15 cellular contexts compared by ENCODE assay signal in genomic region chr17:81304196-81305015, GRCh38. TPM values are rescaled to one million over a fixed set of nuclear protein-coding genes. Genes with fewer than 3 reads are reported as not detected.
A peak's percentile ranks its signal among the peaks of the same experiment; 100 is the strongest.
DNase-seq lines count a peak whose midpoint lies in the region; ATAC-seq, FAIRE-seq and TF ChIP-seq lines count a peak whose summit lies in the region.
"Had no signal": no experiment of that assay in that cellular context is flagged by ENCODE, and none has a peak within 500 bp of the region (broad histone marks: within the 10 kb centered on the region; RNA-seq: fewer than 3 reads in every experiment).

No MANE protein-coding gene starts in this region.

- H4K20me1 ChIP-seq in HCT116 (ENCODE audit: insufficient read depth), result no peaks in the 10 kb centered on the region
- no peaks in the 10 kb centered on the region for H4K20me1 ChIP-seq in K562 (replicated peaks; ENCODE audit: control insufficient read depth, insufficient read depth, low read length)
- no peaks in the 10 kb centered on the region for H4K20me1 ChIP-seq in HepG2 (ENCODE audit: insufficient read depth, low read length)

- H3K14ac ChIP-seq in trophoblast cell (ENCODE audit: low read length), result no peak overlapping the region

- no peak overlapping the region for H4K8ac ChIP-seq in trophoblast cell (ENCODE audit: low read depth, low read length)

- no peak overlapping the region for H3K18ac ChIP-seq in trophoblast cell (ENCODE audit: low read length)

- 76% methylated on average over 32 of the region's 39 CpGs for WGBS in K562 (ENCODE audit: insufficient coverage, low coverage, missing lambda C conversion rate)
- WGBS in HepG2 (ENCODE audit: low lambda C conversion rate), result 67% methylated on average over 25 of the region's 39 CpGs
- no CpG with 5 or more reads among the region's 39 CpGs for WGBS in trophoblast cell (ENCODE audit: extremely low coverage, insufficient coverage, insufficient read length)

- H2AFZ ChIP-seq in HCT116 (ENCODE audit: low read depth, low read length, poor library complexity, severe bottlenecking) (no peak overlapping the region), K562 (ENCODE audit: low read depth, low read length) (no peak overlapping the region), HepG2 (ENCODE audit: low read length) (no peak overlapping the region), trophoblast cell (ENCODE audit: insufficient read depth, low read length, poor library complexity) (no peak overlapping the region)

- H3K36me3 ChIP-seq in HCT116 (ENCODE audit: control insufficient read depth in 1 of 2, insufficient read depth in 2 of 2, low read length in 2 of 2), result no peaks in the 10 kb centered on the region
- H3K36me3 ChIP-seq in K562 (ENCODE audit: control insufficient read depth, insufficient read depth, low read length), result no peaks in the 10 kb centered on the region
- H3K36me3 ChIP-seq in HepG2 (replicated peaks in 1 of 2; ENCODE audit: control insufficient read depth in 1 of 2, insufficient read depth in 2 of 2, low read length in 2 of 2), result no peaks in the 10 kb centered on the region
- H3K36me3 ChIP-seq in trophoblast cell (ENCODE audit: control insufficient read depth in 1 of 2, insufficient read depth in 2 of 2, low read length in 2 of 2), result no peaks in the 10 kb centered on the region
- no peaks in the 10 kb centered on the region for H3K36me3 ChIP-seq in breast epithelium

- no peak overlapping the region for H2AK5ac ChIP-seq in trophoblast cell (ENCODE audit: low read length)

- no peak overlapping the region for H3K23ac ChIP-seq in trophoblast cell (ENCODE audit: low read length)

- peak overlapping the region; percentile 28 for H2BK12ac ChIP-seq in trophoblast cell (ENCODE audit: low read length)

- no peak overlapping the region for H4K12ac ChIP-seq in trophoblast cell (ENCODE audit: low read depth, low read length)

- H4K91ac ChIP-seq in trophoblast cell (ENCODE audit: low read depth, low read length), result peak overlapping the region; percentile 10

- H3K4me3 ChIP-seq in HCT116 (replicated peaks in 1 of 2; ENCODE audit: low read depth in 1 of 2, low read length in 2 of 2) (no peak overlapping the region), K562 (no peak overlapping the region), HepG2 (replicated peaks in 1 of 3; ENCODE audit: insufficient read depth in 1 of 3, low read depth in 2 of 3, low read length in 3 of 3) (no peak overlapping the region), trophoblast cell (ENCODE audit: low read depth, low read length) (no peak overlapping the region), breast epithelium (no peak overlapping the region)
- H3K4me3 ChIP-seq: A549, GM12878 had no signal

- no peak overlapping the region for H3K4ac ChIP-seq in trophoblast cell (ENCODE audit: low read depth, low read length)

- no peak for TF ChIP-seq RAD21 in HCT116 (IDR thresholded peaks at IDR 0.05; ENCODE audit: low read depth)
- TF ChIP-seq RAD21 in K562 (CRISPR knock-in tag; conservative IDR thresholded peaks at IDR 0.05 in 1 of 2, IDR thresholded peaks at IDR 0.05 in 1 of 2), result no peak
- TF ChIP-seq RAD21 in HepG2 (CRISPR knock-in tag; IDR thresholded peaks at IDR 0.05), result no peak

- no peak for TF ChIP-seq EP300 in K562 (IDR thresholded peaks at IDR 0.05; ENCODE audit: low read length)
- TF ChIP-seq EP300 in HepG2 (IDR thresholded peaks at IDR 0.05; ENCODE audit: low read depth in 2 of 2, low read length in 2 of 2), result no peak
- no peak for TF ChIP-seq EP300 in HepG2 (CRISPR knock-in tag; IDR thresholded peaks at IDR 0.05; ENCODE audit: borderline replicate concordance)

- in situ Hi-C loops in K562 (cut with MboI) (no loop called here), HepG2 (cut with HindIII; ENCODE audit: extremely low pct_ligation_motif_present, low pct_unique_long_range_greater_than_20kb) (loop anchor here (5.0 kb wide), 2 partner anchors 93 to 178 kb away; partner anchors contain the start of gene BAHCC1)

- no peak overlapping the region for H2BK120ac ChIP-seq in trophoblast cell (ENCODE audit: insufficient read depth, low read length, poor library complexity)

- H3K79me2 ChIP-seq in HCT116 (ENCODE audit: insufficient read depth, low read length), result no peaks in the 10 kb centered on the region; the same call in 1 of the 2 replicates
- H3K79me2 ChIP-seq in K562 (ENCODE audit: control insufficient read depth, insufficient read depth, low read length), result no peaks in the 10 kb centered on the region; the same call in 2 of the 3 replicates
- H3K79me2 ChIP-seq in HepG2 (ENCODE audit: insufficient read depth, low read length), result no peaks in the 10 kb centered on the region
- no peaks in the 10 kb centered on the region for H3K79me2 ChIP-seq in trophoblast cell (ENCODE audit: control insufficient read depth, insufficient read depth, low read length, poor library complexity)

- DNase-seq in HCT116 (ENCODE audit: low read depth, low spot score) (no peak), K562 (ENCODE audit: extremely low read depth in 1 of 4, low spot score in 3 of 4) (no peak), HepG2 (ENCODE audit: low spot score) (no peak), trophoblast cell (no peak), breast epithelium (ENCODE audit: low spot score in 2 of 2) (no peak), NCI-H1092 treated with DMSO at 0.1 percent for 48 hours (lab: John Stamatoyannopoulos, UW) (no peak), NCI-H345 treated with DMSO at 0.1 percent for 48 hours (lab: John Stamatoyannopoulos, UW; ENCODE audit: unreplicated experiment) (no peak)
- DNase-seq: CD4-positive, CD25-positive, alpha-beta regulatory T cell; DMS 273 treated with DMSO at 0.1 percent for 48 hours; HCEC 1CT had no signal

- no peak overlapping the region for H2BK5ac ChIP-seq in trophoblast cell (ENCODE audit: low read depth, low read length, poor library complexity)

- peaks cover 17% of the 10 kb centered on the region for H3K79me1 ChIP-seq in trophoblast cell (ENCODE audit: low read length)

- BruUV-seq in HCT116 (replicated peaks; lab: Mats Ljungman, UMichigan) (no TSS peak), K562 (replicated peaks; lab: Mats Ljungman, UMichigan) (no TSS peak), HepG2 (replicated peaks; lab: Mats Ljungman, UMichigan) (no TSS peak)

- H3K4me2 ChIP-seq in HCT116 (ENCODE audit: low read length) (no peak overlapping the region), K562 (ENCODE audit: insufficient read depth, low read length) (no peak overlapping the region), HepG2 (ENCODE audit: low read depth, low read length) (peak overlapping the region; percentile 5; the same call in 1 of the 2 replicates), trophoblast cell (ENCODE audit: low read length) (no peak overlapping the region)
- H3K4me2 ChIP-seq: A549 had no signal

- TF ChIP-seq POLR2A in HCT116 (IDR thresholded peaks at IDR 0.05; ENCODE audit: borderline replicate concordance, extremely low read depth, insufficient read depth, insufficient read length) (no peak), K562 (conservative IDR thresholded peaks at IDR 0.05) (no peak), HepG2 (IDR thresholded peaks at IDR 0.05; ENCODE audit: insufficient read depth in 1 of 2, low read depth in 2 of 2, low read length in 2 of 2) (no peak), breast epithelium (IDR thresholded peaks at IDR 0.05) (no peak)

- H3K27me3 ChIP-seq in HCT116 (ENCODE audit: insufficient read depth, low read length) (no peaks in the 10 kb centered on the region), K562 (ENCODE audit: control insufficient read depth in 2 of 2, insufficient read depth in 2 of 2, low read length in 2 of 2) (no peaks in the 10 kb centered on the region), HepG2 (ENCODE audit: control insufficient read depth in 1 of 2, insufficient read depth in 2 of 2, low read length in 2 of 2) (peaks cover 3 to 44% of the 10 kb centered on the region in 2 experiments; a peak in 4 of 5 replicates), trophoblast cell (ENCODE audit: insufficient read depth, low read length) (no peaks in the 10 kb centered on the region), breast epithelium (no peaks in the 10 kb centered on the region)

- RAD21 ChIA-PET in HCT116 (lab: Charles Lee; ENCODE audit: low non-redundant PET in 1 of 2, low total read pairs in 2 of 2, uncharacterized antibody in 2 of 2, unreplicated experiment in 2 of 2), result no interaction called here

- no peak for ATAC-seq in HCT116
- no peak for ATAC-seq in K562
- peak; percentile 4 for ATAC-seq in HepG2
- no peak for ATAC-seq in GM21528 (IDR thresholded peaks at IDR 0.05; ENCODE audit: low FRiP score, unreplicated experiment)
- ATAC-seq: GM12878 had no signal

- no peak overlapping the region for H3K9ac ChIP-seq in HCT116 (ENCODE audit: low read length)
- peak overlapping the region in 1 of 2 experiments; percentile 61; a peak in 1 of 4 replicates for H3K9ac ChIP-seq in K562 (ENCODE audit: insufficient read depth in 1 of 2, low read depth in 2 of 2, low read length in 2 of 2)
- H3K9ac ChIP-seq in HepG2 (ENCODE audit: insufficient read depth, low read depth, low read length), result no peak overlapping the region
- no peak overlapping the region for H3K9ac ChIP-seq in trophoblast cell (ENCODE audit: low read length)

- no peaks in the 10 kb centered on the region for H3K9me2 ChIP-seq in HCT116 (ENCODE audit: insufficient read depth)

- FAIRE-seq in K562 (lab: Jason Lieb, UNC), result no peak
- no peak for FAIRE-seq in HepG2 (lab: Jason Lieb, UNC)
- FAIRE-seq: A549, GM12878, GM19239, HTR-8/SVneo had no signal

- POLR2A ChIA-PET in HCT116 (lab: Charles Lee) (no interaction called here), K562 (lab: Yijun Ruan, JAX) (interaction anchor here (0.6 to 1.7 kb wide), 3 partner anchors 9 to 407 kb away, joined by 3 to 4 read pairs (median 3); partner anchors contain the start of gene SLC38A10), HepG2 (lab: Yijun Ruan, JAX) (no interaction called here)

- H3K9me1 ChIP-seq in K562 (ENCODE audit: control insufficient read depth, insufficient read depth, low read length), result no peaks in the 10 kb centered on the region

- intact Hi-C loops in HCT116 (cut with micrococcal nuclease) (no loop called here), K562 (cut with micrococcal nuclease) (no loop called here), HepG2 (cut with micrococcal nuclease; ENCODE audit: unreplicated experiment) (loop anchor here (5.0 kb wide), 1 partner anchor 83 kb away; no protein-coding TSS in a partner anchor), breast epithelium (cut with DNase I; ENCODE audit: low total_unique reads) (no loop called here)

- TF ChIP-seq CTCF in HCT116 (IDR thresholded peaks at IDR 0.05 in 2 of 3, conservative IDR thresholded peaks at IDR 0.05 in 1 of 3; ENCODE audit: borderline replicate concordance in 1 of 3, insufficient read depth in 1 of 3, low read depth in 2 of 3, low read length in 2 of 3) (no peak), K562 (IDR thresholded peaks at IDR 0.05 in 2 of 3, conservative IDR thresholded peaks at IDR 0.05 in 1 of 3; ENCODE audit: insufficient read depth in 2 of 3, low read depth in 1 of 3, low read length in 3 of 3) (no peak), HepG2 (CRISPR knock-in tag; IDR thresholded peaks at IDR 0.05) (no peak), breast epithelium (IDR thresholded peaks at IDR 0.05) (no peak)

- no peaks in the 10 kb centered on the region for H3K9me3 ChIP-seq in HCT116 (ENCODE audit: control insufficient read depth in 1 of 2, insufficient read depth in 1 of 2, low read depth in 1 of 2, low read length in 2 of 2)
- H3K9me3 ChIP-seq in K562 (replicated peaks; ENCODE audit: control insufficient read depth, insufficient read depth, low read depth, low read length), result no peaks in the 10 kb centered on the region
- H3K9me3 ChIP-seq in HepG2 (ENCODE audit: low read length), result no peaks in the 10 kb centered on the region
- H3K9me3 ChIP-seq in trophoblast cell (ENCODE audit: insufficient read depth, low read depth, low read length), result peaks cover 6% of the 10 kb centered on the region
- H3K9me3 ChIP-seq in breast epithelium, result no peaks in the 10 kb centered on the region
- H3K9me3 ChIP-seq: A549 had no signal

- CTCF ChIA-PET in HCT116 (lab: Charles Lee), result interaction anchor here (1.5 kb wide), 2 partner anchors 11 to 137 kb away, joined by 3 to 4 read pairs; no protein-coding TSS in a partner anchor
- CTCF ChIA-PET in K562 (lab: Yijun Ruan, JAX; ENCODE audit: low intra/inter-chr PET ratio), result no interaction called here
- CTCF ChIA-PET in HepG2 (lab: Yijun Ruan, JAX; ENCODE audit: low intra/inter-chr PET ratio, low total read pairs), result no interaction called here

- H3K4me1 ChIP-seq in HCT116 (ENCODE audit: control insufficient read depth in 1 of 2, insufficient read depth in 2 of 2, low read length in 2 of 2) (peaks cover 25 to 35% of the 10 kb centered on the region in 2 experiments), K562 (replicated peaks in 1 of 2; ENCODE audit: control insufficient read depth in 2 of 2, insufficient read depth in 2 of 2, low read length in 2 of 2) (peaks cover 7 to 84% of the 10 kb centered on the region in 2 experiments), HepG2 (ENCODE audit: insufficient read depth, low read length) (peaks cover 76% of the 10 kb centered on the region), trophoblast cell (ENCODE audit: control insufficient read depth in 1 of 2, insufficient read depth in 2 of 2, low read length in 2 of 2) (peaks cover 13 to 18% of the 10 kb centered on the region in 2 experiments), breast epithelium (peaks cover under 1 to 1% of the 10 kb centered on the region in 2 donors)

- no peak overlapping the region; the same call in 1 of the 2 replicates for H3K27ac ChIP-seq in HCT116 (ENCODE audit: low read depth, low read length)
- no peak overlapping the region for H3K27ac ChIP-seq in K562 (ENCODE audit: extremely low read depth, low read depth, low read length)
- no peak overlapping the region for H3K27ac ChIP-seq in HepG2 (ENCODE audit: extremely low read length, insufficient read depth, low read length)
- H3K27ac ChIP-seq in trophoblast cell (ENCODE audit: low read depth, low read length), result no peak overlapping the region
- H3K27ac ChIP-seq in breast epithelium, result no peak overlapping the region
- H3K27ac ChIP-seq: A549 had no signal

RNA-seq across cellular contexts. Expression of gene SLC38A10, which starts 9.3 kb away (rescaled TPM):
- total RNA-seq in HCT116 (2021; ENCODE audit: unreplicated experiment), result 109 TPM
- 75.0 and 96.2 TPM in 2 replicates for polyA plus RNA-seq in HCT116 (2012)
- total RNA-seq in K562 (2011; cell fraction: chromatin; rRNA removed; ENCODE audit: low replicate concordance), result 96.2 and 235 TPM in 2 replicates
- 109 and 114 TPM in 2 replicates for total RNA-seq in K562 (2011; cell fraction: nucleolus; rRNA removed)
- 104 and 132 TPM in 2 replicates for total RNA-seq in K562 (2011; cell fraction: nucleoplasm; rRNA removed)
- 35.6 and 35.8 TPM in 2 replicates for total RNA-seq in K562 (2014; rRNA removed)
- total RNA-seq in K562 (2014; rRNA removed; fragmentation: Illumina TruSeq; extraction: Trizol), result 4.3 and 5.2 TPM in 2 replicates
- 15.5 and 16.1 TPM in 2 replicates for total RNA-seq in K562 (2015; rRNA removed; fragmentation: Illumina TruSeq; extraction: Trizol)
- total RNA-seq in K562 (2021), result 52.8 and 54.2 TPM in 2 replicates
- polyA plus RNA-seq in K562 (2011; rRNA removed), result 13.1 and 18.0 TPM in 2 replicates
- polyA plus RNA-seq in K562 (2011; cell fraction: cytosol; rRNA removed), result 18.4 and 29.4 TPM in 2 replicates
- 50.2 and 67.4 TPM in 2 replicates for polyA plus RNA-seq in K562 (2011; cell fraction: nucleus; rRNA removed)
- 38.9 and 86.6 TPM in 2 replicates for polyA plus RNA-seq in K562 (2012)
- polyA plus RNA-seq in K562 (2014; fragmentation: Illumina TruSeq; extraction: Trizol), result 13.8 and 24.0 TPM in 2 replicates
- under 1 TPM; 0.45 to 0.92 TPM for polyA plus RNA-seq in K562 (2014; fragmentation: Nextera tagmentation; extraction: Ambion mirVana)
- polyA plus RNA-seq in K562 (2014; rRNA removed), result 31.7 and 32.1 TPM in 2 replicates
- polyA minus RNA-seq in K562 (2011; rRNA and poly(A)+ RNA removed), result 16.9 and 24.8 TPM in 2 replicates
- 54.3 and 65.3 TPM in 2 replicates for polyA minus RNA-seq in K562 (2011; cell fraction: cytosol; rRNA and poly(A)+ RNA removed)
- 28.7 and 33.2 TPM in 2 replicates for polyA minus RNA-seq in K562 (2011; cell fraction: nucleus; rRNA and poly(A)+ RNA removed)
- total RNA-seq in HepG2 (2016; rRNA removed; fragmentation: Illumina TruSeq; extraction: Trizol), result 23.0 and 55.8 TPM in 2 replicates
- total RNA-seq in HepG2 (2016; cell fraction: cytosol; rRNA removed; fragmentation: Illumina TruSeq; extraction: Trizol; ENCODE audit: low read depth), result 18.5 and 23.3 TPM in 2 replicates
- 19.1 and 55.8 TPM in 2 replicates for total RNA-seq in HepG2 (2016; cell fraction: insoluble cytoplasmic fraction; rRNA removed; fragmentation: Illumina TruSeq; extraction: Trizol)
- total RNA-seq in HepG2 (2016; cell fraction: membrane; rRNA removed; fragmentation: Illumina TruSeq; extraction: Trizol), result 18.8 and 20.0 TPM in 2 replicates
- total RNA-seq in HepG2 (2016; cell fraction: nucleus; rRNA removed; fragmentation: Illumina TruSeq; extraction: Trizol), result 52.6 and 64.0 TPM in 2 replicates
- 23.4 and 33.6 TPM in 2 replicates for polyA plus RNA-seq in HepG2 (2011; rRNA removed)
- 20.1 and 34.6 TPM in 2 replicates for polyA plus RNA-seq in HepG2 (2011; cell fraction: cytosol; rRNA removed)
- 63.4 and 88.4 TPM in 2 replicates for polyA plus RNA-seq in HepG2 (2011; cell fraction: nucleus; rRNA removed)
- polyA plus RNA-seq in HepG2 (2012), result 22.8 and 28.0 TPM in 2 replicates
- polyA plus RNA-seq in HepG2 (2016; cell fraction: cytosol; fragmentation: Illumina TruSeq; extraction: Trizol; ENCODE audit: low read depth), result 5.7 and 7.1 TPM in 2 replicates
- 19.7 and 23.4 TPM in 2 replicates for polyA plus RNA-seq in HepG2 (2016; cell fraction: insoluble cytoplasmic fraction; fragmentation: Illumina TruSeq; extraction: Trizol; ENCODE audit: low read depth)
- polyA plus RNA-seq in HepG2 (2016; cell fraction: membrane; fragmentation: Illumina TruSeq; extraction: Trizol; ENCODE audit: low read depth), result 10.4 and 11.4 TPM in 2 replicates
- polyA plus RNA-seq in HepG2 (2016; cell fraction: nucleus; fragmentation: Illumina TruSeq; extraction: Trizol; ENCODE audit: insufficient read depth, low read depth), result 123 and 129 TPM in 2 replicates
- 53.9 and 165 TPM in 2 replicates for polyA minus RNA-seq in HepG2 (2011; rRNA and poly(A)+ RNA removed; ENCODE audit: low replicate concordance)
- 62.7 and 77.3 TPM in 2 replicates for polyA minus RNA-seq in HepG2 (2011; cell fraction: cytosol; rRNA and poly(A)+ RNA removed)
- polyA minus RNA-seq in HepG2 (2011; cell fraction: nucleus; rRNA and poly(A)+ RNA removed), result 25.7 and 27.8 TPM in 2 replicates
- 35.9 and 39.2 TPM in 2 replicates for polyA plus RNA-seq in trophoblast cell (2013)
- total RNA-seq in breast epithelium, result 100 to 1,000 TPM in 1 of 3 donors, 10 to 100 TPM in 2; 52.4 to 104 (median 85.2) TPM
